In genomic region chr1:155812878-155813277, GRCh38 we compare ENCODE assay signal across 27 cellular contexts.
"Had no signal": no experiment of that assay in that cellular context is flagged by ENCODE, and none has a peak within 500 bp of the region (broad histone marks: within the 10 kb centered on the region; RNA-seq: fewer than 3 reads in every experiment).

No MANE protein-coding gene starts in this region.

- H3K4me3 ChIP-seq: esophagus squamous epithelium, gastrocnemius medialis, heart right ventricle, left lung, lower lobe of right lung, mucosa of descending colon had no signal

- H3K4me1 Mint-ChIP-seq: endodermal cell, mesothelial cell of epicardium had no signal

- H3K27me3 Mint-ChIP-seq: dendritic cell treated with granulocyte-macrophage colony-stimulating factor and Interleukin-4, amounts not matched to agents 40 ng/mL and 50 ng/mL, for 4 days; effector memory CD8-positive, alpha-beta T cell; naive B cell; naive thymus-derived CD8-positive, alpha-beta T cell had no signal

- DNase-seq: cortex of kidney; effector CD8-positive, alpha-beta T cell; effector memory CD8-positive, alpha-beta T cell; endodermal cell; erythroblast; esophagus squamous epithelium; foreskin fibroblast; foreskin melanocyte; gastrocnemius medialis; glutamatergic neuron; heart right ventricle; hippocampal formation; left cardiac atrium; left lung; left ventricle myocardium superior; lower lobe of right lung; mesenchymal stem cell; mucosa of descending colon; naive B cell; naive thymus-derived CD8-positive, alpha-beta T cell had no signal

- H3K4me3 Mint-ChIP-seq: dendritic cell treated with granulocyte-macrophage colony-stimulating factor and Interleukin-4, amounts not matched to agents 40 ng/mL and 50 ng/mL, for 4 days; effector memory CD8-positive, alpha-beta T cell; endodermal cell; mesothelial cell of epicardium; naive B cell; naive thymus-derived CD8-positive, alpha-beta T cell had no signal

- FAIRE-seq: endometrium, islet of Langerhans, keratinocyte had no signal

- H3K9me3 Mint-ChIP-seq: dendritic cell treated with granulocyte-macrophage colony-stimulating factor and Interleukin-4, amounts not matched to agents 40 ng/mL and 50 ng/mL, for 4 days; effector memory CD8-positive, alpha-beta T cell; endodermal cell; mesothelial cell of epicardium; naive thymus-derived CD8-positive, alpha-beta T cell had no signal

- H3K27me3 ChIP-seq: esophagus squamous epithelium, gastrocnemius medialis, heart right ventricle, left lung had no signal

- H3K27ac ChIP-seq: epithelial cell of prostate, esophagus squamous epithelium, gastrocnemius medialis, heart right ventricle, left lung, lower lobe of right lung had no signal

- H3K4me1 ChIP-seq: esophagus squamous epithelium, gastrocnemius medialis, heart right ventricle, left lung had no signal

- H3K9me3 ChIP-seq: esophagus squamous epithelium, gastrocnemius medialis, heart right ventricle, left lung, lower lobe of right lung, mucosa of descending colon had no signal

- H3K27ac Mint-ChIP-seq: dendritic cell treated with granulocyte-macrophage colony-stimulating factor and Interleukin-4, amounts not matched to agents 40 ng/mL and 50 ng/mL, for 4 days; endodermal cell; mesothelial cell of epicardium had no signal

- ATAC-seq: effector memory CD8-positive, alpha-beta T cell; esophagus mucosa; gastrocnemius medialis; heart right ventricle; left cardiac atrium; left lung; left ventricle myocardium superior; lower lobe of right lung; mucosa of descending colon; naive thymus-derived CD8-positive, alpha-beta T cell had no signal
